In genomic region chr6:116996842-116997241, GRCh38 we compare ENCODE assay signal across 15 cellular contexts.
DNase-seq lines count a peak whose midpoint lies in the region; ATAC-seq, FAIRE-seq and TF ChIP-seq lines count a peak whose summit lies in the region.
"Had no signal": no experiment of that assay in that cellular context is flagged by ENCODE, and none has a peak within 500 bp of the region (broad histone marks: within the 10 kb centered on the region; RNA-seq: fewer than 3 reads in every experiment).

No MANE protein-coding gene starts in this region.

- H2BK120ac ChIP-seq in H1 (replicated peaks; ENCODE audit: low read depth, low read length) (no peak overlapping the region), mesendoderm (ENCODE audit: low read depth, low read length) (peak overlapping the region; percentile 65)

- no peak overlapping the region for H2BK15ac ChIP-seq in H1 (ENCODE audit: low read length)
- H2BK15ac ChIP-seq in mesendoderm (replicated peaks; ENCODE audit: low read depth), result no peak overlapping the region

- H3K18ac ChIP-seq in H1 (ENCODE audit: extremely low read depth, low read length), result no peak overlapping the region
- peak overlapping the region; percentile 89 for H3K18ac ChIP-seq in mesendoderm (ENCODE audit: low read length)

- H3K4me2 ChIP-seq in H1 (ENCODE audit: insufficient read depth in 1 of 2, low read depth in 2 of 2, low read length in 2 of 2) (0 out of 4 replicates have a peak overlapping the region, but pooled peaks of 1 of the 2 experiments have one; percentile 9), mesendoderm (ENCODE audit: low read length) (no peak overlapping the region)
- H3K4me2 ChIP-seq: BLaER1 had no signal

- H3K56ac ChIP-seq in H1 (replicated peaks; ENCODE audit: insufficient read length, low read depth, low read length) (no peak overlapping the region), mesendoderm (ENCODE audit: low read length) (no peak overlapping the region)

- no peaks in the 10 kb centered on the region for H3K23me2 ChIP-seq in H1 (ENCODE audit: low read depth, low read length)

- H4K5ac ChIP-seq in H1 (ENCODE audit: insufficient read length, low read depth, low read length) (no peak overlapping the region), mesendoderm (ENCODE audit: low read length) (no peak overlapping the region)

- no peak overlapping the region for H2AK5ac ChIP-seq in H1 (ENCODE audit: low read depth, low read length)
- no peak overlapping the region for H2AK5ac ChIP-seq in mesendoderm (ENCODE audit: low read length)

- no peaks in the 10 kb centered on the region for H3K79me2 ChIP-seq in H1 (ENCODE audit: control insufficient read depth in 1 of 2, insufficient read depth in 2 of 2, low read length in 2 of 2)
- H3K79me2 ChIP-seq in mesendoderm (ENCODE audit: control insufficient read depth, insufficient read depth, low read length), result no peaks in the 10 kb centered on the region

- H3K36me3 ChIP-seq in H1 (ENCODE audit: control insufficient read depth in 2 of 4, insufficient read depth in 4 of 4, low read length in 3 of 4), result no peaks in the 10 kb centered on the region
- H3K36me3 ChIP-seq in mesendoderm (ENCODE audit: control insufficient read depth, insufficient read depth, low read length), result no peaks in the 10 kb centered on the region
- no peaks in the 10 kb centered on the region for H3K36me3 ChIP-seq in thyroid gland
- H3K36me3 ChIP-seq: BLaER1 had no signal

- no peak overlapping the region for H3K23ac ChIP-seq in H1 (ENCODE audit: insufficient read length)
- no peak overlapping the region for H3K23ac ChIP-seq in mesendoderm (ENCODE audit: low read length)

- H4K8ac ChIP-seq in H1 (ENCODE audit: extremely low read depth, insufficient read depth, low read length), result peak overlapping the region; percentile 63; the same call in 1 of the 2 replicates
- no peak overlapping the region for H4K8ac ChIP-seq in mesendoderm (ENCODE audit: low read depth, low read length)

- WGBS in H1 (ENCODE audit: extremely low coverage in 1 of 2, insufficient coverage in 1 of 2, insufficient read length in 1 of 2, insufficient replicate concordance in 2 of 2, low coverage in 1 of 2, low lambda C conversion rate in 2 of 2, missing lambda C conversion rate in 1 of 2), 2 experiments, result 74% methylated on average over 5 of the region's 5 CpGs; no CpG with 5 or more reads in 1 of the 2 experiments
- WGBS in mesendoderm (ENCODE audit: extremely low coverage, insufficient coverage, low lambda C conversion rate), result no CpG with 5 or more reads among the region's 5 CpGs
- WGBS in thyroid gland, 2 donors, result 49 to 52% methylated on average over 5 of the region's 5 CpGs

- H2BK12ac ChIP-seq in H1 (ENCODE audit: low read depth, low read length), result no peak overlapping the region

- H3K27ac ChIP-seq in H1 (ENCODE audit: low read depth, low read length) (no peak overlapping the region), mesendoderm (ENCODE audit: low read depth, low read length) (peak overlapping the region; percentile 19), thyroid gland (no peak overlapping the region)
- H3K27ac ChIP-seq: BLaER1 had no signal

- FAIRE-seq in H1 (lab: Jason Lieb, UNC) (peak; percentile 62), urothelium cell line (lab: Jason Lieb, UNC) (no peak)
- FAIRE-seq: H54 had no signal

- intact Hi-C loops in thyroid gland (cut with DNase I), result no loop called here

- H2BK20ac ChIP-seq in H1 (ENCODE audit: low read length), result no peak overlapping the region

- H3K14ac ChIP-seq in H1 (ENCODE audit: insufficient read length), result no peak overlapping the region

- H3K4me1 ChIP-seq in H1 (replicated peaks in 1 of 4; ENCODE audit: control insufficient read depth in 3 of 4, insufficient read depth in 4 of 4, low read length in 3 of 4), result no peaks in the 10 kb centered on the region
- peaks cover 5% of the 10 kb centered on the region for H3K4me1 ChIP-seq in mesendoderm (ENCODE audit: control insufficient read depth, low read depth, low read length)
- no peaks in the 10 kb centered on the region for H3K4me1 ChIP-seq in thyroid gland
- H3K4me1 ChIP-seq: BLaER1 had no signal

- H3K9ac ChIP-seq in H1 (replicated peaks in 1 of 4; ENCODE audit: extremely low read depth in 1 of 4, low read depth in 3 of 4, low read length in 3 of 4) (no peak overlapping the region), mesendoderm (ENCODE audit: low read length) (no peak overlapping the region)
- H3K9ac ChIP-seq: BLaER1 had no signal

- no peaks in the 10 kb centered on the region for H4K20me1 ChIP-seq in H1 (replicated peaks in 1 of 2; ENCODE audit: control insufficient read depth in 1 of 2, insufficient read depth in 2 of 2, low read length in 2 of 2)
- H4K20me1 ChIP-seq: BLaER1 had no signal

- POLR2A ChIA-PET in H1 (lab: Charles Lee; ENCODE audit: partially characterized antibody), result no interaction called here

- H2BK5ac ChIP-seq in H1 (ENCODE audit: low read depth, low read length) (no peak overlapping the region), mesendoderm (ENCODE audit: low read length) (peak overlapping the region; percentile 18)

- TF ChIP-seq CTCF in H1 (IDR thresholded peaks at IDR 0.05; ENCODE audit: control extremely low read depth in 1 of 3, insufficient read depth in 1 of 3, low read depth in 1 of 3, low read length in 3 of 3) (no peak), thyroid gland (IDR thresholded peaks at IDR 0.05) (no peak)

- H3K9me3 ChIP-seq in H1 (ENCODE audit: insufficient read depth in 2 of 2, low read depth in 1 of 2, low read length in 1 of 2) (peaks cover 5 to 7% of the 10 kb centered on the region in 2 experiments), thyroid gland (no peaks in the 10 kb centered on the region)
- H3K9me3 ChIP-seq: BLaER1 had no signal

- no peak for TF ChIP-seq POLR2A in H1 (IDR thresholded peaks at IDR 0.05; ENCODE audit: control extremely low read depth in 1 of 2, low read depth in 2 of 2, low read length in 2 of 2)
- no peak for TF ChIP-seq POLR2A in thyroid gland (IDR thresholded peaks at IDR 0.05)

- peak overlapping the region; percentile 77 for H2AFZ ChIP-seq in H1 (ENCODE audit: low read length)

- CTCF ChIA-PET in H1 (lab: Charles Lee; ENCODE audit: partially characterized antibody), result interaction anchor here (1.7 kb wide), 1 partner anchor 170 kb away, joined by 4 read pairs; no protein-coding TSS in a partner anchor

- no peak overlapping the region for H4K91ac ChIP-seq in H1 (replicated peaks; ENCODE audit: insufficient read length, low read length)

- ATAC-seq in HG03342 (IDR thresholded peaks at IDR 0.05; ENCODE audit: unreplicated experiment), result no peak
- ATAC-seq: HCT116 had no signal

- no peak for TF ChIP-seq EP300 in H1 (IDR thresholded peaks at IDR 0.05; ENCODE audit: borderline replicate concordance in 1 of 2, low read depth in 2 of 2, low read length in 2 of 2)

- peak; percentile 16 for DNase-seq in NCI-H82 (lab: John Stamatoyannopoulos, UW)
- DNase-seq in NCI-H82 treated with DMSO at 0.1 percent for 48 hours (lab: John Stamatoyannopoulos, UW; ENCODE audit: unreplicated experiment), result no peak
- DNase-seq in H1 (ENCODE audit: low read depth in 1 of 2, low spot score in 2 of 2), result no peak
- peak; percentile 53 for DNase-seq in mesendoderm
- DNase-seq in thyroid gland, result no peak
- no peak for DNase-seq in urothelium cell line (ENCODE audit: low spot score)
- DNase-seq: 8988T; AML-193; CD8-positive, alpha-beta memory T cell; DMS53; GF-D8 had no signal

- H3K4me3 ChIP-seq in H1 (ENCODE audit: extremely low read depth in 1 of 4, insufficient read depth in 2 of 4, low read depth in 3 of 4, low read length in 4 of 4), result no peak overlapping the region
- no peak overlapping the region for H3K4me3 ChIP-seq in mesendoderm (ENCODE audit: low read length)
- no peak overlapping the region for H3K4me3 ChIP-seq in thyroid gland (replicated peaks in 1 of 3)
- H3K4me3 ChIP-seq: BLaER1 had no signal

- no peaks in the 10 kb centered on the region for H3K79me1 ChIP-seq in H1 (ENCODE audit: low read depth, low read length)
- no peaks in the 10 kb centered on the region for H3K79me1 ChIP-seq in mesendoderm (ENCODE audit: low read length)

- H3K4ac ChIP-seq in H1 (replicated peaks; ENCODE audit: insufficient read length, low read depth, low read length) (no peak overlapping the region), mesendoderm (ENCODE audit: low read depth, low read length) (peak overlapping the region; percentile 62)

- no peak for TF ChIP-seq RAD21 in H1 (IDR thresholded peaks at IDR 0.05 in 1 of 2, conservative IDR thresholded peaks at IDR 0.05 in 1 of 2; ENCODE audit: low read depth in 2 of 2, low read length in 2 of 2)

- H3K27me3 ChIP-seq in H1 (replicated peaks in 1 of 4; ENCODE audit: control insufficient read depth in 3 of 4, extremely low read depth in 1 of 4, insufficient read depth in 3 of 4, low read length in 3 of 4) (no peaks in the 10 kb centered on the region; a peak in 1 of 7 replicates), mesendoderm (ENCODE audit: insufficient read depth, low read length, poor library complexity) (no peaks in the 10 kb centered on the region), thyroid gland (no peaks in the 10 kb centered on the region)
- H3K27me3 ChIP-seq: BLaER1 had no signal

TF ChIP-seq in H1, 55 proteins besides CTCF, POLR2A, EP300 and RAD21:
- TF ChIP-seq FOSL1 (IDR thresholded peaks at IDR 0.05; ENCODE audit: insufficient read depth, low read depth, low read length) (no peak), TEAD4 (IDR thresholded peaks at IDR 0.05; ENCODE audit: low read depth, low read length) (no peak), TCF12 (IDR thresholded peaks at IDR 0.05; ENCODE audit: low read depth, low read length) (0 out of 2 replicates have a peak, but pooled peaks have one; percentile 61), TAF7 (optimal IDR thresholded peaks at IDR 0.05; ENCODE audit: borderline replicate concordance, low read depth, low read length) (no peak), JUN (IDR thresholded peaks at IDR 0.05; ENCODE audit: low read depth, low read length) (no peak), YY1 (IDR thresholded peaks at IDR 0.05; ENCODE audit: low read depth, low read length) (no peak), KDM1A (IDR thresholded peaks at IDR 0.05; ENCODE audit: borderline replicate concordance, low read length) (no peak)

Comparison
In these comparisons a context has a peak if more than half of its experiments do, and no peak if none do; other contexts are left out.
1. DNase-seq: peak in NCI-H82 (single experiment) and mesendoderm (single experiment); none in NCI-H82 treated with DMSO at 0.1 percent for 48 hours (single experiment), H1 (0 of 2), thyroid gland (0 of 2) and urothelium cell line (single experiment).